Comparison of ENCODE assay signal across 8 cellular contexts in genomic region chr2:72916743-72917137, GRCh38. TPM values are rescaled to one million over a fixed set of nuclear protein-coding genes. Genes with fewer than 3 reads are reported as not detected.
DNase-seq lines count a peak whose midpoint lies in the region; ATAC-seq and TF ChIP-seq lines count a peak whose summit lies in the region.

No MANE protein-coding gene starts in this region.

- POLR2A ChIA-PET in activated CD8-positive, alpha-beta T cell treated with anti-CD3 and anti-CD28 coated beads for 36 hours (lab: Charles Lee), result interaction anchor here (1.3 kb wide), 1 partner anchor 14 kb away, joined by 3 read pairs; no protein-coding TSS in a partner anchor

- no peak overlapping the region for H3K27ac Mint-ChIP-seq in activated CD8-positive, alpha-beta T cell treated with anti-CD3 and anti-CD28 coated beads for 36 hours

- peaks cover 31% of the 10 kb centered on the region for H3K4me1 Mint-ChIP-seq in activated CD8-positive, alpha-beta T cell treated with anti-CD3 and anti-CD28 coated beads for 36 hours (ENCODE audit: low read depth)

- intact Hi-C loops in activated CD8-positive, alpha-beta T cell treated with anti-CD3 and anti-CD28 coated beads for 36 hours (cut with micrococcal nuclease), result no loop called here
- intact Hi-C loops in right lobe of liver (cut with DNase I), result no loop called here
- intact Hi-C loops in aorta (cut with DNase I), result no loop called here

- H3K4me3 ChIP-seq in BLaER1 (peak overlapping the region; percentile 65), right lobe of liver (peak overlapping the region; percentile 18 to 46 (median 40)), aorta (ENCODE audit: low read length in 2 of 2) (no peak overlapping the region)

- TF ChIP-seq POLR2A in right lobe of liver (IDR thresholded peaks at IDR 0.05), result no peak

- H3K9ac ChIP-seq in BLaER1, result 0 out of 2 replicates have a peak overlapping the region, but pooled peaks have one; percentile 28

- CTCF ChIA-PET in activated CD8-positive, alpha-beta T cell treated with anti-CD3 and anti-CD28 coated beads for 36 hours (lab: Charles Lee), result interaction anchor here (0.9 to 3.3 kb wide), 6 partner anchors 10 to 248 kb away, joined by 3 to 23 read pairs (median 6); partner anchors contain the start of gene SPR

- H3K9me3 ChIP-seq in BLaER1 (no peaks in the 10 kb centered on the region), right lobe of liver (no peaks in the 10 kb centered on the region), aorta (ENCODE audit: control insufficient read depth, low read length) (no peaks in the 10 kb centered on the region)

- no peaks in the 10 kb centered on the region for H3K36me3 Mint-ChIP-seq in activated CD8-positive, alpha-beta T cell treated with anti-CD3 and anti-CD28 coated beads for 36 hours (ENCODE audit: low read depth)

- H3K27me3 Mint-ChIP-seq in activated CD8-positive, alpha-beta T cell treated with anti-CD3 and anti-CD28 coated beads for 36 hours, result peaks cover 78% of the 10 kb centered on the region

- no peak for TF ChIP-seq CTCF in activated CD8-positive, alpha-beta T cell treated with anti-CD3 and anti-CD28 coated beads for 36 hours (IDR thresholded peaks at IDR 0.05)
- no peak for TF ChIP-seq CTCF in right lobe of liver (IDR thresholded peaks at IDR 0.05)

- H3K4me1 ChIP-seq in BLaER1, result peaks cover 46% of the 10 kb centered on the region
- H3K4me1 ChIP-seq in right lobe of liver, result peaks cover 0 to 34% (median 13%) of the 10 kb centered on the region in 4 donors
- no peaks in the 10 kb centered on the region for H3K4me1 ChIP-seq in aorta (ENCODE audit: control insufficient read depth in 1 of 2, insufficient read depth in 2 of 2, low read length in 2 of 2)

- peak overlapping the region; percentile 97 for H3K4me2 ChIP-seq in BLaER1

- peak overlapping the region; percentile 69 for H3K4me3 Mint-ChIP-seq in activated CD8-positive, alpha-beta T cell treated with anti-CD3 and anti-CD28 coated beads for 36 hours

- H4K20me1 ChIP-seq in BLaER1, result peaks cover 83% of the 10 kb centered on the region

- peaks cover 100% of the 10 kb centered on the region for H3K27me3 ChIP-seq in BLaER1
- H3K27me3 ChIP-seq in right lobe of liver, result peaks cover 20 to 58% of the 10 kb centered on the region in 2 donors
- no peaks in the 10 kb centered on the region for H3K27me3 ChIP-seq in aorta (ENCODE audit: control insufficient read depth in 1 of 2, insufficient read depth in 2 of 2, low read length in 1 of 2)

- no peaks in the 10 kb centered on the region for H3K36me3 ChIP-seq in BLaER1
- no peaks in the 10 kb centered on the region for H3K36me3 ChIP-seq in right lobe of liver
- H3K36me3 ChIP-seq in aorta (ENCODE audit: control insufficient read depth in 1 of 2, insufficient read depth in 2 of 2, low read length in 1 of 2), result no peaks in the 10 kb centered on the region

- peak; percentile 1 for ATAC-seq in GM21423 (IDR thresholded peaks at IDR 0.05; ENCODE audit: unreplicated experiment)
- peak; percentile 8 for ATAC-seq in activated CD8-positive, alpha-beta T cell treated with anti-CD3 and anti-CD28 coated beads for 36 hours
- peak in 3 of 4 donors; percentile 1 to 17 (median 5) for ATAC-seq in right lobe of liver
- peak; percentile 3 for ATAC-seq in aorta (ENCODE audit: low FRiP score)
- no peak for ATAC-seq in HG02870 (IDR thresholded peaks at IDR 0.05; ENCODE audit: unreplicated experiment)

- H3K27ac ChIP-seq in BLaER1 (no peak overlapping the region), right lobe of liver (no peak overlapping the region), aorta (ENCODE audit: low read depth in 1 of 2, low read length in 2 of 2) (no peak overlapping the region)

- no peaks in the 10 kb centered on the region for H3K9me3 Mint-ChIP-seq in activated CD8-positive, alpha-beta T cell treated with anti-CD3 and anti-CD28 coated beads for 36 hours

- DNase-seq in activated CD8-positive, alpha-beta T cell treated with anti-CD3 and anti-CD28 coated beads for 36 hours, result no peak
- no peak for DNase-seq in right lobe of liver
- DNase-seq in aorta, result peak in 1 of 2 donors; percentile 63
- no peak for DNase-seq in cortex of kidney (lab: John Stamatoyannopoulos, UW)
- no peak for DNase-seq in OCI-M1 (lab: John Stamatoyannopoulos, UW)

- WGBS in right lobe of liver (ENCODE audit: insufficient coverage, low coverage, low lambda C conversion rate, missing lambda C conversion rate), result 11% methylated on average over 3 of the region's 29 CpGs
- WGBS in aorta, 2 donors, result 2 to 4% methylated on average over 29 of the region's 29 CpGs

RNA-seq across cellular contexts. Expression of gene EMX1, which starts 0.6 kb away (rescaled TPM):
- total RNA-seq in activated CD8-positive, alpha-beta T cell treated with anti-CD3 and anti-CD28 coated beads for 36 hours, result not detected
- total RNA-seq in right lobe of liver (under 1 TPM in 3 of 6 experiments, not detected in 3; 0.25 to 0.49 (median 0.29) TPM), aorta (not detected)
- polyA plus RNA-seq in aorta, result not detected

RNA-seq across cellular contexts. Expression of gene SPR, which starts 29.5 kb away (rescaled TPM):
- 1 to 10 TPM; 7.8 to 9.4 TPM for total RNA-seq in activated CD8-positive, alpha-beta T cell treated with anti-CD3 and anti-CD28 coated beads for 36 hours
- 10 to 100 TPM; 48.6 to 90.2 (median 68.5) TPM for total RNA-seq in right lobe of liver
- total RNA-seq in aorta, result 10 to 100 TPM; 16.1 to 22.4 TPM
- polyA plus RNA-seq in aorta, result 10 to 100 TPM; 20.4 to 33.1 TPM

Comparison
In these comparisons a context has a peak if more than half of its experiments do, and no peak if none do; other contexts are left out.
1. H3K4me3 ChIP-seq: peak in BLaER1 (single experiment) and right lobe of liver (3 of 3); none in aorta (0 of 2).